27 cellular contexts compared by ENCODE assay signal in genomic region chr13:34993470-34993869, GRCh38. TPM values are rescaled to one million over a fixed set of nuclear protein-coding genes. Genes with fewer than 3 reads are reported as not detected.
A peak's percentile ranks its signal among the peaks of the same experiment; 100 is the strongest.
DNase-seq lines count a peak whose midpoint lies in the region; ATAC-seq and TF ChIP-seq lines count a peak whose summit lies in the region.
"Had no signal": no experiment of that assay in that cellular context is flagged by ENCODE, and none has a peak within 500 bp of the region (broad histone marks: within the 10 kb centered on the region; RNA-seq: fewer than 3 reads in every experiment).

No MANE protein-coding gene starts in this region.

- H3K27ac Mint-ChIP-seq in chondrocyte (ENCODE audit: unreplicated experiment), result no peak overlapping the region
- H3K27ac Mint-ChIP-seq: activated CD4-positive, alpha-beta T cell treated with anti-CD3 and anti-CD28 coated beads, Interleukin-2, amount 10 ng/mL, durations not matched to agents 7 days and 5 days; activated naive CD4-positive, alpha-beta T cell treated with anti-CD3 and anti-CD28 coated beads, Interleukin-2, amount 50 U/mL, for 72 hours; dendritic cell treated with granulocyte-macrophage colony-stimulating factor and Interleukin-4, amounts not matched to agents 40 ng/mL and 50 ng/mL, for 4 days; GM23338; immature natural killer cell; neural progenitor cell; T-cell; WTC11 had no signal

- no peak overlapping the region for H3K4me3 Mint-ChIP-seq in chondrocyte (ENCODE audit: unreplicated experiment)
- H3K4me3 Mint-ChIP-seq: activated CD4-positive, alpha-beta T cell treated with anti-CD3 and anti-CD28 coated beads, Interleukin-2, amount 10 ng/mL, durations not matched to agents 7 days and 5 days; dendritic cell treated with granulocyte-macrophage colony-stimulating factor and Interleukin-4, amounts not matched to agents 40 ng/mL and 50 ng/mL, for 4 days; GM23338; immature natural killer cell; neural progenitor cell; T-cell; WTC11 had no signal

- no peaks in the 10 kb centered on the region for H3K4me1 Mint-ChIP-seq in chondrocyte (ENCODE audit: low read depth)
- H3K4me1 Mint-ChIP-seq: activated CD4-positive, alpha-beta T cell treated with anti-CD3 and anti-CD28 coated beads, Interleukin-2, amount 10 ng/mL, durations not matched to agents 7 days and 5 days; immature natural killer cell; neural progenitor cell; T-cell had no signal

- no peaks in the 10 kb centered on the region for H3K27me3 Mint-ChIP-seq in chondrocyte (ENCODE audit: low read depth)
- H3K27me3 Mint-ChIP-seq: activated CD4-positive, alpha-beta T cell treated with anti-CD3 and anti-CD28 coated beads, Interleukin-2, amount 10 ng/mL, durations not matched to agents 7 days and 5 days; dendritic cell treated with granulocyte-macrophage colony-stimulating factor and Interleukin-4, amounts not matched to agents 40 ng/mL and 50 ng/mL, for 4 days; T-cell had no signal

- TF ChIP-seq CTCF in chondrocyte (IDR thresholded peaks at IDR 0.05), result peak; percentile 11

- peaks cover 25% of the 10 kb centered on the region for H3K9me3 Mint-ChIP-seq in chondrocyte (ENCODE audit: low read depth)

- ATAC-seq in HG03571 (IDR thresholded peaks at IDR 0.05; ENCODE audit: unreplicated experiment), result no peak
- no peak for ATAC-seq in GM21515 (IDR thresholded peaks at IDR 0.05; ENCODE audit: unreplicated experiment)
- ATAC-seq in GM21390 (IDR thresholded peaks at IDR 0.05; ENCODE audit: unreplicated experiment), result no peak
- ATAC-seq: activated naive CD4-positive, alpha-beta T cell treated with anti-CD3 and anti-CD28 coated beads, Interleukin-2, amount 50 U/mL, for 72 hours; gastroesophageal sphincter; GM23338; left lung; T-cell; WTC11 had no signal

- peaks cover 2% of the 10 kb centered on the region for H3K36me3 Mint-ChIP-seq in chondrocyte (ENCODE audit: low read depth)
- H3K36me3 Mint-ChIP-seq: T-cell had no signal

- DNase-seq in HT1080 (ENCODE audit: low read depth), result peak; percentile 33
- peak; percentile 5 for DNase-seq in RPMI7951 (ENCODE audit: low read depth)
- DNase-seq in chondrocyte (ENCODE audit: low spot score), result no peak
- peak; percentile 30 for DNase-seq in kidney tubule cell (ENCODE audit: low spot score)
- DNase-seq in hepatic stellate cell (ENCODE audit: low spot score), result no peak
- DNase-seq: activated CD4-positive, alpha-beta T cell treated with anti-CD3 and anti-CD28 coated beads, Interleukin-2, amount 10 ng/mL, durations not matched to agents 7 days and 5 days; aorta; central memory CD4-positive, alpha-beta T cell; esophagus squamous epithelium; immature natural killer cell; KG1; left lung; NCI-H1436 treated with DMSO at 0.1 percent for 48 hours; SJCRH30; small intestine; stimulated activated naive CD4-positive, alpha-beta T cell; T-cell; upper lobe of left lung had no signal

RNA-seq across cellular contexts. Expression of gene NBEA, which starts 51.4 kb away (rescaled TPM):
- total RNA-seq in HT1080 (2014; rRNA removed; shearing (Covaris generic)), result 2.0 and 3.2 TPM in 2 replicates
- polyA plus RNA-seq in HT1080 (2015; cell fraction: cytosol; rRNA removed), result 2.4 and 2.6 TPM in 2 replicates
- polyA plus RNA-seq in HT1080 (2015; cell fraction: nucleus; rRNA removed), result 6.6 and 7.5 TPM in 2 replicates
- 2.0 and 2.5 TPM in 2 replicates for total RNA-seq in RPMI7951 (2014; rRNA removed; shearing (Covaris generic))
- 4.4 to 9.7 TPM (median 4.9 TPM) in 3 replicates for total RNA-seq in chondrocyte

Comparison
In these comparisons a context has a peak if more than half of its experiments do, and no peak if none do; other contexts are left out.
1. DNase-seq: peak in HT1080 (single experiment), RPMI7951 (single experiment) and kidney tubule cell (single experiment); none in chondrocyte (single experiment) and hepatic stellate cell (single experiment).